In genomic region chr3:42612928-42613327, GRCh38 we compare ENCODE assay signal across 14 cellular contexts. TPM values are rescaled to one million over a fixed set of nuclear protein-coding genes. Genes with fewer than 3 reads are reported as not detected.
DNase-seq lines count a peak whose midpoint lies in the region; ATAC-seq, FAIRE-seq and TF ChIP-seq lines count a peak whose summit lies in the region.
"Had no signal": no experiment of that assay in that cellular context is flagged by ENCODE, and none has a peak within 500 bp of the region (broad histone marks: within the 10 kb centered on the region; RNA-seq: fewer than 3 reads in every experiment).

No MANE protein-coding gene starts in this region.

- H3K9me3 Mint-ChIP-seq in naive B cell = no peaks in the 10 kb centered on the region
- H3K9me3 Mint-ChIP-seq in activated CD4-positive, alpha-beta T cell treated with anti-CD3 and anti-CD28 coated beads, Interleukin-2, amount 10 ng/mL, durations not matched to agents 24 days and 14 days = no peaks in the 10 kb centered on the region

- no peak for DNase-seq in GM12892 (ENCODE audit: insufficient read length)
- DNase-seq in naive B cell = no peak
- no peak for DNase-seq in ACHN
- DNase-seq in activated CD4-positive, alpha-beta T cell treated with anti-CD3 and anti-CD28 coated beads, Interleukin-2, amount 10 ng/mL, durations not matched to agents 24 days and 14 days = no peak
- no peak for DNase-seq in caudate nucleus (lab: John Stamatoyannopoulos, UW)
- no peak for DNase-seq in AML-193 (lab: John Stamatoyannopoulos, UW)
- DNase-seq: COR-L47; KBM-7; NCI-H510A; stimulated activated CD4-positive, alpha-beta T cell treated with anti-CD3 and anti-CD28 coated beads, Interleukin-4, amount 100 ng/mL, for 1 hour had no signal

- peaks cover 19 to 36% (median 32%) of the 10 kb centered on the region in 3 donors for H3K4me1 Mint-ChIP-seq in naive B cell
- peaks cover 35% of the 10 kb centered on the region for H3K4me1 Mint-ChIP-seq in activated CD4-positive, alpha-beta T cell treated with anti-CD3 and anti-CD28 coated beads, Interleukin-2, amount 10 ng/mL, durations not matched to agents 24 days and 14 days

- no peak for TF ChIP-seq POLR2A in GM12892 (IDR thresholded peaks at IDR 0.05; ENCODE audit: low read depth, low read length)

- intact Hi-C loops in activated CD4-positive, alpha-beta T cell treated with anti-CD3 and anti-CD28 coated beads, Interleukin-2, amount 10 ng/mL, durations not matched to agents 24 days and 14 days (cut with micrococcal nuclease) = no loop called here

- ATAC-seq in GM21423 (IDR thresholded peaks at IDR 0.05; ENCODE audit: unreplicated experiment) (peak; percentile 56), HG03439 (IDR thresholded peaks at IDR 0.05; ENCODE audit: unreplicated experiment) (peak; percentile 62), naive B cell (ENCODE audit: low read depth in 2 of 2) (peak; percentile 39 to 69)
- ATAC-seq: esophagus mucosa had no signal

- in situ Hi-C loops in ACHN (cut with HindIII; ENCODE audit: low pct_ligation_motif_present, low pct_unique_long_range_greater_than_20kb, low sequenced_read_pairs) = no loop called here

- no peak overlapping the region for H3K27ac ChIP-seq in caudate nucleus (ENCODE audit: low read depth, low read length)
- H3K27ac ChIP-seq: thoracic aorta had no signal

- H3K36me3 Mint-ChIP-seq in naive B cell = no peaks in the 10 kb centered on the region
- peaks cover 28% of the 10 kb centered on the region for H3K36me3 Mint-ChIP-seq in activated CD4-positive, alpha-beta T cell treated with anti-CD3 and anti-CD28 coated beads, Interleukin-2, amount 10 ng/mL, durations not matched to agents 24 days and 14 days (ENCODE audit: low read depth)

- no peak overlapping the region for H3K4me3 Mint-ChIP-seq in naive B cell
- H3K4me3 Mint-ChIP-seq in activated CD4-positive, alpha-beta T cell treated with anti-CD3 and anti-CD28 coated beads, Interleukin-2, amount 10 ng/mL, durations not matched to agents 24 days and 14 days = no peak overlapping the region

- FAIRE-seq in GM12892 (lab: Jason Lieb, UNC) = peak; percentile 21

- H3K27ac Mint-ChIP-seq in naive B cell = peak overlapping the region in 3 of 6 donors; percentile 0 to 17 (median 12)
- no peak overlapping the region for H3K27ac Mint-ChIP-seq in activated CD4-positive, alpha-beta T cell treated with anti-CD3 and anti-CD28 coated beads, Interleukin-2, amount 10 ng/mL, durations not matched to agents 24 days and 14 days

- no peaks in the 10 kb centered on the region for H3K27me3 Mint-ChIP-seq in naive B cell
- H3K27me3 Mint-ChIP-seq in activated CD4-positive, alpha-beta T cell treated with anti-CD3 and anti-CD28 coated beads, Interleukin-2, amount 10 ng/mL, durations not matched to agents 24 days and 14 days = no peaks in the 10 kb centered on the region

RNA-seq across cellular contexts. Expression of gene NKTR, which starts 12.4 kb away (rescaled TPM):
- polyA plus RNA-seq in GM12892 (2012; ENCODE audit: missing spikeins) = 62.4 TPM
- 10 to 100 TPM in 1 of 6 donors, 1 to 10 TPM in 5; 6.2 to 21.9 (median 8.4) TPM for polyA plus RNA-seq in naive B cell (ENCODE audit: low read depth in 6 of 6)
- total RNA-seq in activated CD4-positive, alpha-beta T cell treated with anti-CD3 and anti-CD28 coated beads, Interleukin-2, amount 10 ng/mL, durations not matched to agents 24 days and 14 days = 79.5 and 80.9 TPM in 2 replicates

RNA-seq across cellular contexts. Expression of gene SS18L2, which starts 22.3 kb away (rescaled TPM):
- polyA plus RNA-seq in GM12892 (2012; ENCODE audit: missing spikeins) = 85.7 TPM
- 100 to 1,000 TPM; 111 to 142 (median 131) TPM for polyA plus RNA-seq in naive B cell (ENCODE audit: low read depth in 6 of 6)
- total RNA-seq in activated CD4-positive, alpha-beta T cell treated with anti-CD3 and anti-CD28 coated beads, Interleukin-2, amount 10 ng/mL, durations not matched to agents 24 days and 14 days = 66.6 and 66.8 TPM in 2 replicates

RNA-seq across cellular contexts. Expression of gene SEC22C, which starts 31.2 kb away (rescaled TPM):
- polyA plus RNA-seq in GM12892 (2012; ENCODE audit: missing spikeins) = 24.6 TPM
- polyA plus RNA-seq in naive B cell (ENCODE audit: low read depth in 6 of 6) = 10 to 100 TPM; 25.1 to 39.0 (median 31.3) TPM
- 36.3 and 39.6 TPM in 2 replicates for total RNA-seq in activated CD4-positive, alpha-beta T cell treated with anti-CD3 and anti-CD28 coated beads, Interleukin-2, amount 10 ng/mL, durations not matched to agents 24 days and 14 days

RNA-seq across cellular contexts. Expression of gene ZBTB47, which starts 40.6 kb away (rescaled TPM):
- 0.11 TPM for polyA plus RNA-seq in GM12892 (2012; ENCODE audit: missing spikeins)
- not detected for polyA plus RNA-seq in naive B cell (ENCODE audit: low read depth in 6 of 6)
- total RNA-seq in activated CD4-positive, alpha-beta T cell treated with anti-CD3 and anti-CD28 coated beads, Interleukin-2, amount 10 ng/mL, durations not matched to agents 24 days and 14 days = 1.0 and 1.1 TPM in 2 replicates
